ENCODE assay signal across 35 cellular contexts in the genomic region with DNA sequence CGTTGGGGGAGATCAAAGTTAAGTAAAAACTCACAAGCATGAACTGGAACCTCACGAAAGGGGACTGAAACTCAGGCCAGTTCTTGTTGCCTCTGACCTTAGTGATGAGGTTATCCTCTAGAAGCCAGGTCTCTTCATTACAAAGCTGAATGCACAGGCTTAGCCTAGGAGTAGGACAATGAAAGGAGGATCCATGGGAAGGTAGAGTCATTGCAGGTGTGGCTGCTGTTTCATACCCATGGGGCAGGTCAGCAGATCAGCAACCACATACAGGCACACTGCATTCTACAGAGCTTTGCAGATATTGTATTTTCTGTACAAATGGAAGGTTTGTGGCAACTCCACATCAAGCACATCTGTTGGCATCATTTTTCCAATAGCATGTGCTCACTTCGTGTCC.
"Had no signal": no experiment of that assay in that cellular context is flagged by ENCODE, and none has a peak within 500 bp of the region (broad histone marks: within the 10 kb centered on the region; RNA-seq: fewer than 3 reads in every experiment).

No MANE protein-coding gene starts in this region.

- H3K4me1 ChIP-seq: ascending aorta had no signal

- H3K27ac ChIP-seq: ascending aorta, WERI-Rb-1 had no signal

- ATAC-seq: activated CD4-positive, alpha-beta T cell treated with anti-CD3 and anti-CD28 coated beads for 36 hours; activated CD4-positive, CD25-positive, alpha-beta regulatory T cell treated with anti-CD3 and anti-CD28 coated beads, Interleukin-2, amount 50 U/mL, for 24 hours; activated CD8-positive, alpha-beta memory T cell treated with anti-CD3 and anti-CD28 coated beads, Interleukin-2, amount 10 ng/mL, durations not matched to agents 7 days and 5 days; activated CD8-positive, alpha-beta T cell treated with anti-CD3 and anti-CD28 coated beads, Interleukin-2, amount 10 ng/mL, durations not matched to agents 7 days and 5 days; activated naive CD8-positive, alpha-beta T cell treated with anti-CD3 and anti-CD28 coated beads, Interleukin-2, amount 50 U/mL, for 24 hours; WTC11 had no signal

- H3K4me3 Mint-ChIP-seq: activated CD4-positive, alpha-beta memory T cell treated with anti-CD3 and anti-CD28 coated beads, Interleukin-2, amount 10 ng/mL, durations not matched to agents 7 days and 5 days; activated CD4-positive, alpha-beta T cell treated with anti-CD3 and anti-CD28 coated beads for 36 hours; activated CD4-positive, alpha-beta T cell treated with anti-CD3 and anti-CD28 coated beads, Interleukin-2, amount 10 ng/mL, durations not matched to agents 7 days and 5 days; activated CD8-positive, alpha-beta memory T cell treated with anti-CD3 and anti-CD28 coated beads, Interleukin-2, amount 10 ng/mL, durations not matched to agents 7 days and 5 days; activated CD8-positive, alpha-beta T cell treated with anti-CD3 and anti-CD28 coated beads, Interleukin-2, amount 10 ng/mL, durations not matched to agents 7 days and 5 days; activated naive CD4-positive, alpha-beta T cell treated with anti-CD3 and anti-CD28 coated beads, Interleukin-2, amount 10 ng/mL, durations not matched to agents 7 days and 5 days; activated naive CD4-positive, alpha-beta T cell treated with anti-CD3 and anti-CD28 coated beads, Interleukin-2, amount 50 U/mL, for 24 hours; activated naive CD8-positive, alpha-beta T cell; activated naive CD8-positive, alpha-beta T cell treated with anti-CD3 and anti-CD28 coated beads, Interleukin-2, amount 10 ng/mL, durations not matched to agents 7 days and 5 days; activated naive CD8-positive, alpha-beta T cell treated with anti-CD3 and anti-CD28 coated beads, Interleukin-2, amount 50 U/mL, for 24 hours; activated T-cell treated with anti-CD3 and anti-CD28 coated beads, Interleukin-2, amount 50 U/mL, for 24 hours; brain; T-helper 1 cell treated with Interleukin-12 subunit alpha and Interleukin-12 subunit beta and Interleukin-4 antibody, amounts not matched to agents 30 μg/mL and 1 μg/mL, for 36 hours; T-helper 2 cell treated with Interferon-gamma antibody and Interleukin-4, amounts not matched to agents 5 μg/mL and 100 μg/mL, for 36 hours; WTC11 had no signal

- H3K27me3 ChIP-seq: ascending aorta had no signal

- H3K9me3 ChIP-seq: ascending aorta had no signal

- H3K27me3 Mint-ChIP-seq: activated CD4-positive, alpha-beta memory T cell treated with anti-CD3 and anti-CD28 coated beads, Interleukin-2, amount 10 ng/mL, durations not matched to agents 7 days and 5 days; activated CD4-positive, alpha-beta T cell treated with anti-CD3 and anti-CD28 coated beads, Interleukin-2, amount 10 ng/mL, durations not matched to agents 7 days and 5 days; activated CD8-positive, alpha-beta memory T cell treated with anti-CD3 and anti-CD28 coated beads, Interleukin-2, amount 10 ng/mL, durations not matched to agents 7 days and 5 days; activated naive CD4-positive, alpha-beta T cell treated with anti-CD3 and anti-CD28 coated beads, Interleukin-2, amount 10 ng/mL, durations not matched to agents 7 days and 5 days; activated naive CD4-positive, alpha-beta T cell treated with anti-CD3 and anti-CD28 coated beads, Interleukin-2, amount 50 U/mL, for 24 hours; activated naive CD8-positive, alpha-beta T cell treated with anti-CD3 and anti-CD28 coated beads, Interleukin-2, amount 10 ng/mL, durations not matched to agents 7 days and 5 days; activated naive CD8-positive, alpha-beta T cell treated with anti-CD3 and anti-CD28 coated beads, Interleukin-2, amount 50 U/mL, for 24 hours; activated T-cell treated with anti-CD3 and anti-CD28 coated beads, Interleukin-2, amount 50 U/mL, for 24 hours; brain had no signal

- H3K27ac Mint-ChIP-seq: activated CD4-positive, alpha-beta memory T cell treated with anti-CD3 and anti-CD28 coated beads, Interleukin-2, amount 10 ng/mL, durations not matched to agents 7 days and 5 days; activated CD4-positive, alpha-beta T cell treated with anti-CD3 and anti-CD28 coated beads for 36 hours; activated CD4-positive, alpha-beta T cell treated with anti-CD3 and anti-CD28 coated beads, Interleukin-2, amount 10 ng/mL, durations not matched to agents 7 days and 5 days; activated CD8-positive, alpha-beta memory T cell treated with anti-CD3 and anti-CD28 coated beads, Interleukin-2, amount 10 ng/mL, durations not matched to agents 7 days and 5 days; activated CD8-positive, alpha-beta T cell treated with anti-CD3 and anti-CD28 coated beads, Interleukin-2, amount 10 ng/mL, durations not matched to agents 7 days and 5 days; activated naive CD4-positive, alpha-beta T cell treated with anti-CD3 and anti-CD28 coated beads, Interleukin-2, amount 10 ng/mL, durations not matched to agents 7 days and 5 days; activated naive CD4-positive, alpha-beta T cell treated with anti-CD3 and anti-CD28 coated beads, Interleukin-2, amount 50 U/mL, for 24 hours; activated naive CD8-positive, alpha-beta T cell; activated naive CD8-positive, alpha-beta T cell treated with anti-CD3 and anti-CD28 coated beads, Interleukin-2, amount 10 ng/mL, durations not matched to agents 7 days and 5 days; activated naive CD8-positive, alpha-beta T cell treated with anti-CD3 and anti-CD28 coated beads, Interleukin-2, amount 50 U/mL, for 24 hours; activated T-cell treated with anti-CD3 and anti-CD28 coated beads, Interleukin-2, amount 50 U/mL, for 24 hours; activated T-helper 2 cell treated with anti-CD3 and anti-CD28 coated beads, Interferon-gamma antibody, Interleukin-2, Interleukin-4, amounts not matched to agents 10 μg/mL and 5 μg/mL and 100 μg/mL, durations not matched to agents 14 hours and 24 hours and 36 hours; brain; T-helper 1 cell treated with Interleukin-12 subunit alpha and Interleukin-12 subunit beta and Interleukin-4 antibody, amounts not matched to agents 30 μg/mL and 1 μg/mL, for 36 hours; T-helper 2 cell treated with Interferon-gamma antibody and Interleukin-4, amounts not matched to agents 5 μg/mL and 100 μg/mL, for 36 hours; WTC11 had no signal

- DNase-seq: activated CD4-positive, alpha-beta memory T cell treated with anti-CD3 and anti-CD28 coated beads, Interleukin-2, amount 10 ng/mL, durations not matched to agents 7 days and 5 days; activated CD4-positive, alpha-beta T cell treated with anti-CD3 and anti-CD28 coated beads for 1 hour; activated CD4-positive, alpha-beta T cell treated with anti-CD3 and anti-CD28 coated beads for 36 hours; activated CD4-positive, alpha-beta T cell treated with anti-CD3 and anti-CD28 coated beads for 48 hours; activated CD4-positive, alpha-beta T cell treated with anti-CD3 and anti-CD28 coated beads, Interleukin-2, amount 10 ng/mL, durations not matched to agents 7 days and 5 days; activated CD4-positive, alpha-beta T cell treated with anti-CD3 and anti-CD28 coated beads, Interleukin-2, amount 50 U/mL, for 48 hours; activated CD4-positive, CD25-positive, alpha-beta regulatory T cell; activated CD8-positive, alpha-beta memory T cell treated with anti-CD3 and anti-CD28 coated beads for 24 hours; activated CD8-positive, alpha-beta memory T cell treated with anti-CD3 and anti-CD28 coated beads, Interleukin-2, amount 10 ng/mL, durations not matched to agents 7 days and 5 days; activated CD8-positive, alpha-beta memory T cell treated with anti-CD3 and anti-CD28 coated beads, Interleukin-2, amount 50 U/mL, for 48 hours; activated CD8-positive, alpha-beta T cell treated with anti-CD3 and anti-CD28 coated beads, Interleukin-2, amount 10 ng/mL, durations not matched to agents 7 days and 5 days; activated effector memory CD4-positive, alpha-beta T cell treated with Interleukin-2 at 50 U/mL for 16 hours; activated gamma-delta T cell; activated naive CD4-positive, alpha-beta T cell treated with anti-CD3 and anti-CD28 coated beads, Interleukin-2, amount 10 ng/mL, durations not matched to agents 7 days and 5 days; activated naive CD4-positive, alpha-beta T cell treated with Interleukin-2 at 50 U/mL for 16 hours; activated naive CD8-positive, alpha-beta T cell treated with anti-CD3 and anti-CD28 coated beads, Interleukin-2, amount 10 ng/mL, durations not matched to agents 7 days and 5 days; activated naive CD8-positive, alpha-beta T cell treated with anti-CD3 and anti-CD28 coated beads, Interleukin-2, amount 50 U/mL, for 24 hours; activated T-cell treated with anti-CD3 and anti-CD28 coated beads, Interleukin-2, amount 50 U/mL, for 24 hours; activated T-cell treated with anti-CD3 and anti-CD28 coated beads, Interleukin-2, amount 50 U/mL, for 48 hours; amygdala; anterior cingulate cortex; central memory CD4-positive, alpha-beta T cell; T-helper 1 cell; T-helper 2 cell; T-helper 9 cell; WERI-Rb-1 had no signal

- H3K9me3 Mint-ChIP-seq: activated naive CD4-positive, alpha-beta T cell treated with anti-CD3 and anti-CD28 coated beads, Interleukin-2, amount 50 U/mL, for 24 hours; activated naive CD8-positive, alpha-beta T cell treated with anti-CD3 and anti-CD28 coated beads, Interleukin-2, amount 10 ng/mL, durations not matched to agents 7 days and 5 days; activated naive CD8-positive, alpha-beta T cell treated with anti-CD3 and anti-CD28 coated beads, Interleukin-2, amount 50 U/mL, for 24 hours; activated T-cell treated with anti-CD3 and anti-CD28 coated beads, Interleukin-2, amount 50 U/mL, for 24 hours; activated T-helper 2 cell treated with anti-CD3 and anti-CD28 coated beads, Interferon-gamma antibody, Interleukin-2, Interleukin-4, amounts not matched to agents 10 μg/mL and 5 μg/mL and 100 μg/mL, durations not matched to agents 14 hours and 24 hours and 36 hours; WTC11 had no signal

- H3K4me3 ChIP-seq: ascending aorta had no signal

- H3K36me3 Mint-ChIP-seq: activated CD8-positive, alpha-beta memory T cell treated with anti-CD3 and anti-CD28 coated beads, Interleukin-2, amount 10 ng/mL, durations not matched to agents 7 days and 5 days; activated naive CD4-positive, alpha-beta T cell treated with anti-CD3 and anti-CD28 coated beads, Interleukin-2, amount 10 ng/mL, durations not matched to agents 7 days and 5 days; activated naive CD8-positive, alpha-beta T cell; activated naive CD8-positive, alpha-beta T cell treated with anti-CD3 and anti-CD28 coated beads, Interleukin-2, amount 10 ng/mL, durations not matched to agents 7 days and 5 days; brain; WTC11 had no signal

- H3K36me3 ChIP-seq: ascending aorta, WERI-Rb-1 had no signal

- H3K4me1 Mint-ChIP-seq: activated CD4-positive, alpha-beta memory T cell treated with anti-CD3 and anti-CD28 coated beads, Interleukin-2, amount 10 ng/mL, durations not matched to agents 7 days and 5 days; activated CD4-positive, alpha-beta T cell treated with anti-CD3 and anti-CD28 coated beads for 36 hours; activated CD4-positive, alpha-beta T cell treated with anti-CD3 and anti-CD28 coated beads, Interleukin-2, amount 10 ng/mL, durations not matched to agents 7 days and 5 days; activated CD8-positive, alpha-beta memory T cell treated with anti-CD3 and anti-CD28 coated beads, Interleukin-2, amount 10 ng/mL, durations not matched to agents 7 days and 5 days; activated naive CD4-positive, alpha-beta T cell treated with anti-CD3 and anti-CD28 coated beads, Interleukin-2, amount 10 ng/mL, durations not matched to agents 7 days and 5 days; activated naive CD4-positive, alpha-beta T cell treated with anti-CD3 and anti-CD28 coated beads, Interleukin-2, amount 50 U/mL, for 24 hours; activated naive CD8-positive, alpha-beta T cell treated with anti-CD3 and anti-CD28 coated beads, Interleukin-2, amount 10 ng/mL, durations not matched to agents 7 days and 5 days; activated naive CD8-positive, alpha-beta T cell treated with anti-CD3 and anti-CD28 coated beads, Interleukin-2, amount 50 U/mL, for 24 hours; WTC11 had no signal
